26 cellular contexts compared by ENCODE assay signal in genomic region chr2:188944442-188944841, GRCh38. TPM values are rescaled to one million over a fixed set of nuclear protein-coding genes. Genes with fewer than 3 reads are reported as not detected.
"Had no signal": no experiment of that assay in that cellular context is flagged by ENCODE, and none has a peak within 500 bp of the region (broad histone marks: within the 10 kb centered on the region; RNA-seq: fewer than 3 reads in every experiment).

No MANE protein-coding gene starts in this region.

- H3K4me3 Mint-ChIP-seq: dendritic cell treated with granulocyte-macrophage colony-stimulating factor and Interleukin-4, amounts not matched to agents 40 ng/mL and 50 ng/mL, for 4 days; endodermal cell; naive thymus-derived CD8-positive, alpha-beta T cell; nephron progenitor cell; stimulated activated naive B cell treated with anti-CD40 and anti-IgM and Interleukin-4, amounts not matched to agents 10 μg/mL and 1 μg/mL and 100 μg/mL, for 72 hours had no signal

- H3K27ac Mint-ChIP-seq: dendritic cell treated with granulocyte-macrophage colony-stimulating factor and Interleukin-4, amounts not matched to agents 40 ng/mL and 50 ng/mL, for 4 days; endodermal cell; naive thymus-derived CD8-positive, alpha-beta T cell; nephron progenitor cell; stimulated activated naive B cell treated with anti-CD40 and anti-IgM and Interleukin-4, amounts not matched to agents 10 μg/mL and 1 μg/mL and 100 μg/mL, for 72 hours had no signal

- H3K36me3 ChIP-seq: colonic mucosa, gastrocnemius medialis, left lung, ovary, stomach, thyroid gland had no signal

- H3K27me3 Mint-ChIP-seq: dendritic cell treated with granulocyte-macrophage colony-stimulating factor and Interleukin-4, amounts not matched to agents 40 ng/mL and 50 ng/mL, for 4 days; stimulated activated naive B cell treated with anti-CD40 and anti-IgM and Interleukin-4, amounts not matched to agents 10 μg/mL and 1 μg/mL and 100 μg/mL, for 72 hours had no signal

- H3K4me1 ChIP-seq: colonic mucosa, gastrocnemius medialis, left lung, psoas muscle, stomach, thyroid gland had no signal

- ATAC-seq: esophagus mucosa; gastrocnemius medialis; left cardiac atrium; left lung; naive thymus-derived CD8-positive, alpha-beta T cell; psoas muscle; right cardiac atrium; stimulated activated naive B cell treated with anti-CD40 and anti-IgM and Interleukin-4, amounts not matched to agents 10 μg/mL and 1 μg/mL and 100 μg/mL, for 72 hours had no signal

- H3K4me3 ChIP-seq: colonic mucosa, gastrocnemius medialis, left lung, ovary, psoas muscle, skin epidermis, stomach, thyroid gland had no signal

- DNase-seq: colonic mucosa; effector CD8-positive, alpha-beta T cell; endodermal cell; foreskin fibroblast; gastrocnemius medialis; head of caudate nucleus; left cardiac atrium; mesendoderm; midbrain; naive thymus-derived CD8-positive, alpha-beta T cell; nephron progenitor cell; occipital lobe; ovary; psoas muscle; stimulated activated CD4-positive, alpha-beta T cell treated with anti-CD3 and anti-CD28 coated beads, Interleukin-15, amount 100 ng/mL, for 24 hours; stimulated activated CD4-positive, alpha-beta T cell treated with anti-CD3 and anti-CD28 coated beads, Interleukin-2, amount 100 ng/mL, for 48 hours; stimulated activated naive B cell treated with anti-CD40 and anti-IgM and Interleukin-4, amounts not matched to agents 10 μg/mL and 1 μg/mL and 100 μg/mL, for 72 hours; stomach; thyroid gland; trophoblast cell had no signal

- H3K9me3 ChIP-seq: colonic mucosa, gastrocnemius medialis, ovary, psoas muscle, thyroid gland had no signal

- H3K27ac ChIP-seq: colonic mucosa, epithelial cell of prostate, gastrocnemius medialis, left lung, ovary, psoas muscle, skin epidermis, stomach, thyroid gland had no signal

- H3K36me3 Mint-ChIP-seq: naive thymus-derived CD8-positive, alpha-beta T cell; stimulated activated naive B cell treated with anti-CD40 and anti-IgM and Interleukin-4, amounts not matched to agents 10 μg/mL and 1 μg/mL and 100 μg/mL, for 72 hours had no signal

- H3K4me1 Mint-ChIP-seq: endodermal cell; naive thymus-derived CD8-positive, alpha-beta T cell; nephron progenitor cell; stimulated activated naive B cell treated with anti-CD40 and anti-IgM and Interleukin-4, amounts not matched to agents 10 μg/mL and 1 μg/mL and 100 μg/mL, for 72 hours had no signal

- H3K27me3 ChIP-seq: colonic mucosa, gastrocnemius medialis, left lung, ovary, stomach, thyroid gland had no signal

RNA-seq across cellular contexts. Expression of gene COL3A1, which starts 29.7 kb away (rescaled TPM):
- total RNA-seq: endodermal cell; naive thymus-derived CD8-positive, alpha-beta T cell had no signal
- polyA plus RNA-seq: naive thymus-derived CD8-positive, alpha-beta T cell had no signal
